Comparison of ENCODE assay signal across 1 cellular context in genomic region chr2:203535078-203535783, GRCh38.
A peak's percentile ranks its signal among the peaks of the same experiment; 100 is the strongest.
TF ChIP-seq lines count a peak whose summit lies in the region.

Gene RAPH1, minus strand, starts transcription at chr2:203535301. Its CDS starts 39,948 bp downstream, at chr2:203495353.

TF ChIP-seq in HEK293, 187 proteins besides CTCF, POLR2A, EP300 and RAD21 (continued from another document):
- no peak for TF ChIP-seq HIC1 (tag by site-specific recombination; IDR thresholded peaks at IDR 0.05)
- TF ChIP-seq INSM2 (tag by site-specific recombination; IDR thresholded peaks at IDR 0.05), result no peak
- 0 out of 2 replicates have a peak, but pooled peaks have one; percentile 26 for TF ChIP-seq ZNF501 (tag by site-specific recombination; IDR thresholded peaks at IDR 0.05)
- peak; percentile 39; the same call in 1 of the 2 replicates for TF ChIP-seq ZIC2 (tag by site-specific recombination; IDR thresholded peaks at IDR 0.05)
- no peak for TF ChIP-seq REPIN1 (tag by site-specific recombination; IDR thresholded peaks at IDR 0.05; ENCODE audit: low read depth)
- TF ChIP-seq ZNF18 (tag by site-specific recombination; IDR thresholded peaks at IDR 0.05), result no peak
- peak; percentile 37; the same call in 1 of the 2 replicates for TF ChIP-seq EGR2 (tag by site-specific recombination; IDR thresholded peaks at IDR 0.05; ENCODE audit: low read depth)
- TF ChIP-seq ZBTB7A (tag by site-specific recombination; IDR thresholded peaks at IDR 0.05; ENCODE audit: low read depth), result no peak
TF ChIP-seq in HEK293: peak in this region for 27.
